1 cellular context compared by ENCODE assay signal in the genomic region with DNA sequence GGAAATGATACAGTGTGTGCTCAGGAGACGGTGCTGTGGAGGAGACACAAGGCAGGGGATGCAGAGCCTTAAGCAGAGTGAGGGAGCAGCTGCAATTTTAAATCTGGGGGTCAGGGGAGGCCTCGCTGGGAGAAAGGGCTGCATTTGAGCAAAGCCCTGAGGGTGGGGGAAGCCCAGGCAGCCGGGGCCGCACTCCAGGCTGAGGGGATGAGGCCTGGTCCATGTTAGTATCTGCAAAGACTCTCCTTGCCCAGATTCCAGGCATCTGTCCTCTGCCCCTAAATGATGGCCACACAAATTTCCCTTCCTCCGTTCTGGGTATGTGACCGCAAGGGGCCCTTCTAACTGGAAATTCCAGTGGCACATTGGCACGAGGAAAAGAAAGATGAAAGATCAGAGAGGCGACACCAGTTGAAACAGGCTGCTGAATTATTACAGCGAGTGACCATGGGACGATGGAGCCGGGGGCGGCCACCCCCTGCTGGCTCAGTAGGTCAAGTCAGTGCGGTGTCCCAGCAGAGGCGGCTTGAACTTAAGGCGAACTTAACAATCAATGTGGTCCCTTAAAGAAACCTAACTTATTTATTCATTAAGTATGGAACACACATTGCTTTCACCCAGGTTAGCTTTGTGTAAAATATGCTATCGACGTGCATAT.
TF ChIP-seq lines count a peak whose summit lies in the region.

No MANE protein-coding gene starts in this region.

TF ChIP-seq in GM23338, 12 proteins besides CTCF, POLR2A, EP300 and RAD21 (continued from another document):
- TF ChIP-seq, protein P1, sequence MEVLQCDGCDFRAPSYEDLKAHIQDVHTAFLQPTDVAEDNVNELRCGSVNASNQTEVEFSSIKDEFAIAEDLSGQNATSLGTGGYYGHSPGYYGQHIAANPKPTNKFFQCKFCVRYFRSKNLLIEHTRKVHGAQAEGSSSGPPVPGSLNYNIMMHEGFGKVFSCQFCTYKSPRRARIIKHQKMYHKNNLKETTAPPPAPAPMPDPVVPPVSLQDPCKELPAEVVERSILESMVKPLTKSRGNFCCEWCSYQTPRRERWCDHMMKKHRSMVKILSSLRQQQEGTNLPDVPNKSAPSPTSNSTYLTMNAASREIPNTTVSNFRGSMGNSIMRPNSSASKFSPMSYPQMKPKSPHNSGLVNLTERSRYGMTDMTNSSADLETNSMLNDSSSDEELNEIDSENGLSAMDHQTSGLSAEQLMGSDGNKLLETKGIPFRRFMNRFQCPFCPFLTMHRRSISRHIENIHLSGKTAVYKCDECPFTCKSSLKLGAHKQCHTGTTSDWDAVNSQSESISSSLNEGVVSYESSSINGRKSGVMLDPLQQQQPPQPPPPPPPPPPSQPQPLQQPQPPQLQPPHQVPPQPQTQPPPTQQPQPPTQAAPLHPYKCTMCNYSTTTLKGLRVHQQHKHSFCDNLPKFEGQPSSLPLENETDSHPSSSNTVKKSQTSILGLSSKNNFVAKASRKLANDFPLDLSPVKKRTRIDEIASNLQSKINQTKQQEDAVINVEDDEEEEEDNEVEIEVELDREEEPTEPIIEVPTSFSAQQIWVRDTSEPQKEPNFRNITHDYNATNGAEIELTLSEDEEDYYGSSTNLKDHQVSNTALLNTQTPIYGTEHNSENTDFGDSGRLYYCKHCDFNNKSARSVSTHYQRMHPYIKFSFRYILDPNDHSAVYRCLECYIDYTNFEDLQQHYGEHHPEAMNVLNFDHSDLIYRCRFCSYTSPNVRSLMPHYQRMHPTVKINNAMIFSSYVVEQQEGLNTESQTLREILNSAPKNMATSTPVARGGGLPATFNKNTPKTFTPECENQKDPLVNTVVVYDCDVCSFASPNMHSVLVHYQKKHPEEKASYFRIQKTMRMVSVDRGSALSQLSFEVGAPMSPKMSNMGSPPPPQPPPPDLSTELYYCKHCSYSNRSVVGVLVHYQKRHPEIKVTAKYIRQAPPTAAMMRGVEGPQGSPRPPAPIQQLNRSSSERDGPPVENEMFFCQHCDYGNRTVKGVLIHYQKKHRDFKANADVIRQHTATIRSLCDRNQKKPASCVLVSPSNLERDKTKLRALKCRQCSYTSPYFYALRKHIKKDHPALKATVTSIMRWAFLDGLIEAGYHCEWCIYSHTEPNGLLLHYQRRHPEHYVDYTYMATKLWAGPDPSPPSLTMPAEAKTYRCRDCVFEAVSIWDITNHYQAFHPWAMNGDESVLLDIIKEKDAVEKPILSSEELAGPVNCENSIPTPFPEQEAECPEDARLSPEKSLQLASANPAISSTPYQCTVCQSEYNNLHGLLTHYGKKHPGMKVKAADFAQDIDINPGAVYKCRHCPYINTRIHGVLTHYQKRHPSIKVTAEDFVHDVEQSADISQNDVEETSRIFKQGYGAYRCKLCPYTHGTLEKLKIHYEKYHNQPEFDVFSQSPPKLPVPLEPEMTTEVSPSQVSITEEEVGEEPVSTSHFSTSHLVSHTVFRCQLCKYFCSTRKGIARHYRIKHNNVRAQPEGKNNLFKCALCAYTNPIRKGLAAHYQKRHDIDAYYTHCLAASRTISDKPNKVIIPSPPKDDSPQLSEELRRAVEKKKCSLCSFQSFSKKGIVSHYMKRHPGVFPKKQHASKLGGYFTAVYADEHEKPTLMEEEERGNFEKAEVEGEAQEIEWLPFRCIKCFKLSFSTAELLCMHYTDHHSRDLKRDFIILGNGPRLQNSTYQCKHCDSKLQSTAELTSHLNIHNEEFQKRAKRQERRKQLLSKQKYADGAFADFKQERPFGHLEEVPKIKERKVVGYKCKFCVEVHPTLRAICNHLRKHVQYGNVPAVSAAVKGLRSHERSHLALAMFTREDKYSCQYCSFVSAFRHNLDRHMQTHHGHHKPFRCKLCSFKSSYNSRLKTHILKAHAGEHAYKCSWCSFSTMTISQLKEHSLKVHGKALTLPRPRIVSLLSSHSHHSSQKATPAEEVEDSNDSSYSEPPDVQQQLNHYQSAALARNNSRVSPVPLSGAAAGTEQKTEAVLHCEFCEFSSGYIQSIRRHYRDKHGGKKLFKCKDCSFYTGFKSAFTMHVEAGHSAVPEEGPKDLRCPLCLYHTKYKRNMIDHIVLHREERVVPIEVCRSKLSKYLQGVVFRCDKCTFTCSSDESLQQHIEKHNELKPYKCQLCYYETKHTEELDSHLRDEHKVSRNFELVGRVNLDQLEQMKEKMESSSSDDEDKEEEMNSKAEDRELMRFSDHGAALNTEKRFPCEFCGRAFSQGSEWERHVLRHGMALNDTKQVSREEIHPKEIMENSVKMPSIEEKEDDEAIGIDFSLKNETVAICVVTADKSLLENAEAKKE (CRISPR knock-in tag; IDR thresholded peaks at IDR 0.05), result no peak
- TF ChIP-seq ZNF331 (CRISPR knock-in tag; IDR thresholded peaks at IDR 0.05; ENCODE audit: low read depth) (no peak), EZH2 (IDR thresholded peaks at IDR 0.05; ENCODE audit: low read depth, unreplicated experiment) (no peak), CREB1 (CRISPR knock-in tag; IDR thresholded peaks at IDR 0.05; ENCODE audit: low read depth) (no peak), JUNB (IDR thresholded peaks at IDR 0.05; ENCODE audit: unreplicated experiment) (no peak), ZNF114 (CRISPR knock-in tag; IDR thresholded peaks at IDR 0.05) (no peak)
